ENCODE assay signal across 31 cellular contexts in genomic region chr6:130534627-130535026, GRCh38.
DNase-seq lines count a peak whose midpoint lies in the region; ATAC-seq, FAIRE-seq and TF ChIP-seq lines count a peak whose summit lies in the region.
"Had no signal": no experiment of that assay in that cellular context is flagged by ENCODE, and none has a peak within 500 bp of the region (broad histone marks: within the 10 kb centered on the region; RNA-seq: fewer than 3 reads in every experiment).

No MANE protein-coding gene starts in this region.

- DNase-seq in HepG2 (ENCODE audit: low spot score) (no peak), right lobe of liver (no peak), keratinocyte (ENCODE audit: low read depth, low spot score) (no peak)
- DNase-seq: 8988T; ACHN; AML-193; BE2C; C1 segment of cervical spinal cord; Caco-2; Calu3; CD4-positive, alpha-beta memory T cell; CD4-positive, alpha-beta T cell; CD4-positive, CD25-positive, alpha-beta regulatory T cell; CD8-positive, alpha-beta memory T cell; CD8-positive, alpha-beta T cell; COR-L47; DMS 273 treated with DMSO at 0.1 percent for 48 hours; DMS153; DMS53; DMS79; DMS79 treated with DMSO at 0.1 percent for 48 hours; DND-41; EL had no signal

- dilution Hi-C loops in keratinocyte (cut with MboI; ENCODE audit: extremely low pct_ligation_motif_present, low sequenced_read_pairs), result no loop called here

- H3K4me3 ChIP-seq in HepG2 (replicated peaks in 1 of 3; ENCODE audit: insufficient read depth in 1 of 3, low read depth in 2 of 3, low read length in 3 of 3) (no peak overlapping the region), right lobe of liver (no peak overlapping the region), keratinocyte (ENCODE audit: control insufficient read depth in 2 of 3, extremely low read depth in 1 of 3, insufficient read depth in 2 of 3, low read depth in 1 of 3, low read length in 3 of 3) (no peak overlapping the region)
- H3K4me3 ChIP-seq: A549; BLaER1; BLaER1 treated with 17β-estradiol and CSF1 and Interleukin-3, amounts not matched to agents 10 nM and 100 nM had no signal

- no peak for TF ChIP-seq RAD21 in HepG2 (CRISPR knock-in tag; IDR thresholded peaks at IDR 0.05)

- intact Hi-C loops in HepG2 (cut with micrococcal nuclease; ENCODE audit: unreplicated experiment), result no loop called here
- intact Hi-C loops in right lobe of liver (cut with DNase I), result no loop called here

- BruUV-seq in HepG2 (replicated peaks; lab: Mats Ljungman, UMichigan), result no TSS peak

- H2AFZ ChIP-seq in HepG2 (ENCODE audit: low read length), result no peak overlapping the region
- no peak overlapping the region for H2AFZ ChIP-seq in keratinocyte (ENCODE audit: control insufficient read depth, low read length)

- TF ChIP-seq EP300 in HepG2 (IDR thresholded peaks at IDR 0.05; ENCODE audit: low read depth in 2 of 2, low read length in 2 of 2) (no peak), HepG2 (CRISPR knock-in tag; IDR thresholded peaks at IDR 0.05; ENCODE audit: borderline replicate concordance) (no peak)

- H3K4me1 ChIP-seq in HepG2 (ENCODE audit: insufficient read depth, low read length) (no peaks in the 10 kb centered on the region), right lobe of liver (no peaks in the 10 kb centered on the region), keratinocyte (ENCODE audit: control insufficient read depth, extremely low read depth, insufficient read depth, low read length) (peaks cover 9% of the 10 kb centered on the region)
- H3K4me1 ChIP-seq: A549, BE2C, Caco-2 had no signal

- H4K20me1 ChIP-seq in HepG2 (ENCODE audit: insufficient read depth, low read length) (no peaks in the 10 kb centered on the region), keratinocyte (ENCODE audit: control insufficient read depth, extremely low read depth, insufficient read depth, low read length) (no peaks in the 10 kb centered on the region)
- H4K20me1 ChIP-seq: BLaER1; BLaER1 treated with 17β-estradiol and CSF1 and Interleukin-3, amounts not matched to agents 10 nM and 100 nM had no signal

- in situ Hi-C loops in HepG2 (cut with HindIII; ENCODE audit: extremely low pct_ligation_motif_present, low pct_unique_long_range_greater_than_20kb), result no loop called here

- FAIRE-seq in HepG2 (lab: Jason Lieb, UNC) (no peak), keratinocyte (lab: Jason Lieb, UNC) (no peak)
- FAIRE-seq: A204.1, A549, D721Med had no signal

- no peaks in the 10 kb centered on the region for H3K79me2 ChIP-seq in HepG2 (ENCODE audit: insufficient read depth, low read length)
- no peaks in the 10 kb centered on the region for H3K79me2 ChIP-seq in keratinocyte (ENCODE audit: control insufficient read depth, insufficient read depth, low read length)

- CTCF ChIA-PET in HepG2 (lab: Yijun Ruan, JAX; ENCODE audit: low intra/inter-chr PET ratio, low total read pairs), result no interaction called here

- H3K9me1 ChIP-seq in keratinocyte (ENCODE audit: control insufficient read depth, extremely low read depth, insufficient read depth, low read length), result no peaks in the 10 kb centered on the region

- H3K4me2 ChIP-seq in HepG2 (ENCODE audit: low read depth, low read length) (no peak overlapping the region), keratinocyte (ENCODE audit: control insufficient read depth, extremely low read depth, insufficient read depth, low read depth, low read length) (peak overlapping the region; percentile 19)
- H3K4me2 ChIP-seq: A549; BLaER1; BLaER1 treated with 17β-estradiol and CSF1 and Interleukin-3, amounts not matched to agents 10 nM and 100 nM had no signal

- ATAC-seq in HepG2 (no peak), right lobe of liver (no peak), HG02981 (IDR thresholded peaks at IDR 0.05; ENCODE audit: unreplicated experiment) (no peak)
- ATAC-seq: A549; CD8-positive, alpha-beta T cell had no signal

- no peak for TF ChIP-seq POLR2A in HepG2 (IDR thresholded peaks at IDR 0.05; ENCODE audit: insufficient read depth in 1 of 2, low read depth in 2 of 2, low read length in 2 of 2)
- no peak for TF ChIP-seq POLR2A in right lobe of liver (IDR thresholded peaks at IDR 0.05)

- POLR2A ChIA-PET in HepG2 (lab: Yijun Ruan, JAX), result no interaction called here

- WGBS in HepG2 (ENCODE audit: low lambda C conversion rate), result 4% methylated on average over 3 of the region's 3 CpGs
- 56% methylated on average over 3 of the region's 3 CpGs for WGBS in right lobe of liver (ENCODE audit: insufficient coverage, low coverage, low lambda C conversion rate, missing lambda C conversion rate)

- H3K36me3 ChIP-seq in HepG2 (replicated peaks in 1 of 2; ENCODE audit: control insufficient read depth in 1 of 2, insufficient read depth in 2 of 2, low read length in 2 of 2) (no peaks in the 10 kb centered on the region), right lobe of liver (no peaks in the 10 kb centered on the region), keratinocyte (ENCODE audit: control insufficient read depth in 2 of 2, extremely low read depth in 1 of 2, insufficient read depth in 2 of 2, low read length in 2 of 2) (no peaks in the 10 kb centered on the region)
- H3K36me3 ChIP-seq: BE2C; BLaER1; BLaER1 treated with 17β-estradiol and CSF1 and Interleukin-3, amounts not matched to agents 10 nM and 100 nM had no signal

- no peak overlapping the region for H3K9ac ChIP-seq in HepG2 (ENCODE audit: insufficient read depth, low read depth, low read length)
- H3K9ac ChIP-seq in keratinocyte (ENCODE audit: control insufficient read depth, extremely low read depth, insufficient read depth, low read length), result no peak overlapping the region
- H3K9ac ChIP-seq: BLaER1; BLaER1 treated with 17β-estradiol and CSF1 and Interleukin-3, amounts not matched to agents 10 nM and 100 nM had no signal

- H3K9me3 ChIP-seq in HepG2 (ENCODE audit: low read length), result peaks cover 13% of the 10 kb centered on the region
- no peaks in the 10 kb centered on the region for H3K9me3 ChIP-seq in right lobe of liver
- peaks cover 2% of the 10 kb centered on the region for H3K9me3 ChIP-seq in keratinocyte (ENCODE audit: control insufficient read depth, low read depth, low read length)
- H3K9me3 ChIP-seq: A549, BE2C, Caco-2 had no signal

- TF ChIP-seq CTCF in HepG2 (CRISPR knock-in tag; IDR thresholded peaks at IDR 0.05), result no peak
- TF ChIP-seq CTCF in right lobe of liver (IDR thresholded peaks at IDR 0.05), result no peak
- TF ChIP-seq CTCF in keratinocyte (optimal IDR thresholded peaks at IDR 0.05 in 1 of 3, IDR thresholded peaks at IDR 0.05 in 1 of 3, conservative IDR thresholded peaks at IDR 0.05 in 1 of 3; ENCODE audit: extremely low read depth in 1 of 3, insufficient read depth in 2 of 3, low read length in 3 of 3), result no peak

- no peaks in the 10 kb centered on the region for H3K27me3 ChIP-seq in HepG2 (ENCODE audit: control insufficient read depth in 1 of 2, insufficient read depth in 2 of 2, low read length in 2 of 2)
- H3K27me3 ChIP-seq in right lobe of liver, result no peaks in the 10 kb centered on the region
- H3K27me3 ChIP-seq in keratinocyte (ENCODE audit: control insufficient read depth, extremely low read depth, insufficient read depth, low read length), result no peaks in the 10 kb centered on the region
- H3K27me3 ChIP-seq: BE2C; BLaER1; BLaER1 treated with 17β-estradiol and CSF1 and Interleukin-3, amounts not matched to agents 10 nM and 100 nM had no signal

- no peak overlapping the region for H3K27ac ChIP-seq in HepG2 (ENCODE audit: extremely low read length, insufficient read depth, low read length)
- no peak overlapping the region for H3K27ac ChIP-seq in right lobe of liver
- no peak overlapping the region for H3K27ac ChIP-seq in keratinocyte (ENCODE audit: control insufficient read depth, insufficient read depth, low read length)
- H3K27ac ChIP-seq: 22Rv1; A549; BLaER1; BLaER1 treated with 17β-estradiol and CSF1 and Interleukin-3, amounts not matched to agents 10 nM and 100 nM; C4-2B had no signal

TF ChIP-seq in HepG2, 621 proteins besides CTCF, POLR2A, EP300 and RAD21:
- no peak for TF ChIP-seq HHEX (CRISPR knock-in tag; IDR thresholded peaks at IDR 0.05)
- no peak for TF ChIP-seq TRIM22 (IDR thresholded peaks at IDR 0.05)
- peak; percentile 53 for TF ChIP-seq MAFK (conservative IDR thresholded peaks at IDR 0.05 in 1 of 2, IDR thresholded peaks at IDR 0.05 in 1 of 2; ENCODE audit: low read length in 2 of 2)
- TF ChIP-seq NR0B2 (CRISPR knock-in tag; IDR thresholded peaks at IDR 0.05), result no peak
- TF ChIP-seq KDM4B (CRISPR knock-in tag; IDR thresholded peaks at IDR 0.05), result no peak
- TF ChIP-seq PBX2 (CRISPR knock-in tag; IDR thresholded peaks at IDR 0.05), result no peak
- no peak for TF ChIP-seq JUN (CRISPR knock-in tag; IDR thresholded peaks at IDR 0.05)
